ENCODE assay signal across 12 cellular contexts in the genomic region with DNA sequence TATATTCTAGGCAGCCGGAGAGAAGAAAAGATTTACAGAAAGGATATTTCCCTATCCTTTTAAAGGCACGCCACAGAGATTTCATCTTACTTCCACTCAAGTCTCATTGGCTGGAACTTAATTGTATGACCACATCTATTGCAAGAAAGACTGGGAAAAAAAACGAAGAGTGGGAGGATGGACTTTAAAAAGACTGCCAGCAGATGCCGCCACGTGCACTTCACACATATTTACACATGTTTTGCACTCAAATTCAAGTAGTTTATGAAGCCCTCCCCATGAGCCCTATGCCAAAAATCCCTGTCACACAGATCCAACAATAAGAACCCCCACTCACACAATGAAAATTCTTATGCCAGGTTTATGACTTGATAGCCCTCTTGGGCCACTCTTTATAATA.
A peak's percentile ranks its signal among the peaks of the same experiment; 100 is the strongest.
DNase-seq lines count a peak whose midpoint lies in the region; ATAC-seq and TF ChIP-seq lines count a peak whose summit lies in the region.
"Had no signal": no experiment of that assay in that cellular context is flagged by ENCODE, and none has a peak within 500 bp of the region (broad histone marks: within the 10 kb centered on the region; RNA-seq: fewer than 3 reads in every experiment).

No MANE protein-coding gene starts in this region.

- H3K27me3 ChIP-seq in Loucy (ENCODE audit: insufficient read depth, low read length, poor library complexity, severe bottlenecking), result no peaks in the 10 kb centered on the region
- H3K27me3 ChIP-seq in adipocyte (replicated peaks; ENCODE audit: control insufficient read depth, insufficient read depth, low read length), result no peaks in the 10 kb centered on the region

- no peak overlapping the region for H3K4me3 ChIP-seq in Loucy (ENCODE audit: low read length, poor library complexity, severe bottlenecking)
- no peak overlapping the region for H3K4me3 ChIP-seq in adipocyte (ENCODE audit: low read length)

- no peak overlapping the region for H3K4me2 ChIP-seq in Loucy (ENCODE audit: low read depth, low read length, poor library complexity, severe bottlenecking)

- H4K20me1 ChIP-seq in Loucy (ENCODE audit: insufficient read depth, low read length, poor library complexity, severe bottlenecking), result no peaks in the 10 kb centered on the region

- peak; percentile 52 for TF ChIP-seq CTCF in Loucy (conservative IDR thresholded peaks at IDR 0.05; ENCODE audit: low read length)

- H3K9me2 ChIP-seq in Loucy (replicated peaks; ENCODE audit: low read depth, low read length), result no peaks in the 10 kb centered on the region

- H3F3A ChIP-seq in Loucy (ENCODE audit: low read depth), result no peaks in the 10 kb centered on the region

- H3K9ac ChIP-seq in Loucy (ENCODE audit: low read depth, low read length, poor library complexity, severe bottlenecking) (no peak overlapping the region), adipocyte (ENCODE audit: low read length) (no peak overlapping the region)

- no peak for ATAC-seq in HG02884 (IDR thresholded peaks at IDR 0.05; ENCODE audit: unreplicated experiment)
- no peak for ATAC-seq in HG02973 (IDR thresholded peaks at IDR 0.05; ENCODE audit: unreplicated experiment)

- no peaks in the 10 kb centered on the region for H3K36me3 ChIP-seq in Loucy (ENCODE audit: insufficient read depth, low read length)
- no peaks in the 10 kb centered on the region for H3K36me3 ChIP-seq in adipocyte (ENCODE audit: control insufficient read depth, insufficient read depth, low read length, severe bottlenecking)

- H3K79me2 ChIP-seq in Loucy (ENCODE audit: insufficient read depth, low read length), result no peaks in the 10 kb centered on the region

- peak; percentile 20 for DNase-seq in Daoy (ENCODE audit: low read depth)
- peak; percentile 12 for DNase-seq in adipocyte (ENCODE audit: low read depth)
- peak; percentile 4 for DNase-seq in kidney glomerular epithelial cell (lab: John Stamatoyannopoulos, UW)
- DNase-seq in activated T-cell treated with anti-CD3 and anti-CD28 coated beads, Interleukin-2, amount 50 U/mL, for 48 hours, result no peak
- no peak for DNase-seq in islet precursor cell
- DNase-seq: activated CD8-positive, alpha-beta memory T cell treated with anti-CD3 and anti-CD28 coated beads, Interleukin-2, amount 50 U/mL, for 48 hours; NCI-H1417; posterior cingulate gyrus; SW 1271 had no signal

- H3K9me3 ChIP-seq in Loucy (ENCODE audit: insufficient read depth, low read depth, low read length) (no peaks in the 10 kb centered on the region), adipocyte (ENCODE audit: control insufficient read depth, low read length) (no peaks in the 10 kb centered on the region)

- no peak overlapping the region; the same call in 1 of the 2 replicates for H2AFZ ChIP-seq in Loucy (ENCODE audit: low read length)

- H3K4me1 ChIP-seq in Loucy (ENCODE audit: insufficient read depth, low read length, poor library complexity, severe bottlenecking), result no peaks in the 10 kb centered on the region
- H3K4me1 ChIP-seq in adipocyte (ENCODE audit: control insufficient read depth, insufficient read depth, low read length), result no peaks in the 10 kb centered on the region

Comparison
In these comparisons a context has a peak if more than half of its experiments do, and no peak if none do; other contexts are left out.
1. DNase-seq: peak in Daoy (single experiment), adipocyte (single experiment) and kidney glomerular epithelial cell (single experiment); none in activated T-cell treated with anti-CD3 and anti-CD28 coated beads, Interleukin-2, amount 50 U/mL, for 48 hours (0 of 2) and islet precursor cell (single experiment).